ENCODE assay signal across 8 cellular contexts in genomic region chrX:11770320-11770719, GRCh38. TPM values are rescaled to one million over a fixed set of nuclear protein-coding genes. Genes with fewer than 3 reads are reported as not detected.
DNase-seq lines count a peak whose midpoint lies in the region; ATAC-seq, FAIRE-seq and TF ChIP-seq lines count a peak whose summit lies in the region.

No MANE protein-coding gene starts in this region.

- H3K4me3 ChIP-seq in epithelial cell of esophagus (ENCODE audit: low read length), result no peak overlapping the region

- no peaks in the 10 kb centered on the region for H3K9me3 Mint-ChIP-seq in activated CD4-positive, alpha-beta T cell treated with anti-CD3 and anti-CD28 coated beads, Interleukin-2, amount 10 ng/mL, durations not matched to agents 7 days and 5 days
- no peaks in the 10 kb centered on the region for H3K9me3 Mint-ChIP-seq in natural killer cell treated with Interleukin-12 subunit alpha and Interleukin-12 subunit beta and Interleukin-15 and Interleukin-18, amount 100 ng/mL, for 72 hours

- H3K27me3 Mint-ChIP-seq in activated CD4-positive, alpha-beta T cell treated with anti-CD3 and anti-CD28 coated beads, Interleukin-2, amount 10 ng/mL, durations not matched to agents 7 days and 5 days, result no peaks in the 10 kb centered on the region
- H3K27me3 Mint-ChIP-seq in natural killer cell treated with Interleukin-12 subunit alpha and Interleukin-12 subunit beta and Interleukin-15 and Interleukin-18, amount 100 ng/mL, for 72 hours, result no peaks in the 10 kb centered on the region

- DNase-seq in AG20443 (ENCODE audit: low spot score), result peak; percentile 63
- peak; percentile 9 for DNase-seq in GM18507 (ENCODE audit: extremely low spot score, insufficient read length, low read depth)
- DNase-seq in NCI-H446 (lab: John Stamatoyannopoulos, UW), result peak; percentile 1 to 51
- DNase-seq in activated CD4-positive, alpha-beta T cell treated with anti-CD3 and anti-CD28 coated beads, Interleukin-2, amount 10 ng/mL, durations not matched to agents 7 days and 5 days, result peak; percentile 56
- DNase-seq in epithelial cell of esophagus (ENCODE audit: low read depth), result peak; percentile 54
- DNase-seq in natural killer cell treated with Interleukin-12 subunit alpha and Interleukin-12 subunit beta and Interleukin-15 and Interleukin-18, amount 100 ng/mL, for 72 hours (ENCODE audit: low spot score), result peak; percentile 71
- DNase-seq in NCI-H187 treated with DMSO at 0.1 percent for 48 hours (lab: John Stamatoyannopoulos, UW), result no peak

- FAIRE-seq in GM18507 (lab: Jason Lieb, UNC), result peak; percentile 81

- peaks cover 47% of the 10 kb centered on the region for H3K36me3 Mint-ChIP-seq in activated CD4-positive, alpha-beta T cell treated with anti-CD3 and anti-CD28 coated beads, Interleukin-2, amount 10 ng/mL, durations not matched to agents 7 days and 5 days (ENCODE audit: low read depth)
- no peaks in the 10 kb centered on the region for H3K36me3 Mint-ChIP-seq in natural killer cell treated with Interleukin-12 subunit alpha and Interleukin-12 subunit beta and Interleukin-15 and Interleukin-18, amount 100 ng/mL, for 72 hours

- CTCF ChIA-PET in activated CD4-positive, alpha-beta T cell treated with anti-CD3 and anti-CD28 coated beads, Interleukin-2, amount 10 ng/mL, durations not matched to agents 7 days and 5 days (lab: Charles Lee), result interaction anchor here (1.0 to 3.0 kb wide), 3 partner anchors 10 to 12 kb away, joined by 3 to 9 read pairs (median 9); partner anchors contain the start of gene MSL3

- peak overlapping the region; percentile 81 for H3K27ac Mint-ChIP-seq in activated CD4-positive, alpha-beta T cell treated with anti-CD3 and anti-CD28 coated beads, Interleukin-2, amount 10 ng/mL, durations not matched to agents 7 days and 5 days
- H3K27ac Mint-ChIP-seq in natural killer cell treated with Interleukin-12 subunit alpha and Interleukin-12 subunit beta and Interleukin-15 and Interleukin-18, amount 100 ng/mL, for 72 hours, result peak overlapping the region; percentile 41 to 53

- ATAC-seq in HG03097 (IDR thresholded peaks at IDR 0.05; ENCODE audit: low FRiP score, unreplicated experiment), result peak; percentile 51
- ATAC-seq in natural killer cell treated with Interleukin-12 subunit alpha and Interleukin-12 subunit beta and Interleukin-15 and Interleukin-18, amount 100 ng/mL, for 72 hours, result peak; percentile 70 to 76

- peaks cover 41% of the 10 kb centered on the region for H3K4me1 Mint-ChIP-seq in activated CD4-positive, alpha-beta T cell treated with anti-CD3 and anti-CD28 coated beads, Interleukin-2, amount 10 ng/mL, durations not matched to agents 7 days and 5 days
- peaks cover under 1 to 6% of the 10 kb centered on the region in 2 donors for H3K4me1 Mint-ChIP-seq in natural killer cell treated with Interleukin-12 subunit alpha and Interleukin-12 subunit beta and Interleukin-15 and Interleukin-18, amount 100 ng/mL, for 72 hours (ENCODE audit: low read depth in 2 of 2)

- peak; percentile 74 for TF ChIP-seq CTCF in epithelial cell of esophagus (IDR thresholded peaks at IDR 0.05; ENCODE audit: insufficient read depth, low read depth, low read length, missing control alignments)

- no peak overlapping the region for H3K4me3 Mint-ChIP-seq in activated CD4-positive, alpha-beta T cell treated with anti-CD3 and anti-CD28 coated beads, Interleukin-2, amount 10 ng/mL, durations not matched to agents 7 days and 5 days
- H3K4me3 Mint-ChIP-seq in natural killer cell treated with Interleukin-12 subunit alpha and Interleukin-12 subunit beta and Interleukin-15 and Interleukin-18, amount 100 ng/mL, for 72 hours, result no peak overlapping the region

- POLR2A ChIA-PET in activated CD4-positive, alpha-beta T cell treated with anti-CD3 and anti-CD28 coated beads, Interleukin-2, amount 10 ng/mL, durations not matched to agents 7 days and 5 days (lab: Charles Lee), result no interaction called here

RNA-seq across cellular contexts. Expression of gene MSL3, which starts 12.3 kb away (rescaled TPM):
- 10 to 100 TPM; 73.5 to 74.5 TPM for total RNA-seq in activated CD4-positive, alpha-beta T cell treated with anti-CD3 and anti-CD28 coated beads, Interleukin-2, amount 10 ng/mL, durations not matched to agents 7 days and 5 days
- 10 to 100 TPM; 23.9 to 34.9 TPM for total RNA-seq in natural killer cell treated with Interleukin-12 subunit alpha and Interleukin-12 subunit beta and Interleukin-15 and Interleukin-18, amount 100 ng/mL, for 72 hours
